ENCODE assay signal across 28 cellular contexts in the genomic region with DNA sequence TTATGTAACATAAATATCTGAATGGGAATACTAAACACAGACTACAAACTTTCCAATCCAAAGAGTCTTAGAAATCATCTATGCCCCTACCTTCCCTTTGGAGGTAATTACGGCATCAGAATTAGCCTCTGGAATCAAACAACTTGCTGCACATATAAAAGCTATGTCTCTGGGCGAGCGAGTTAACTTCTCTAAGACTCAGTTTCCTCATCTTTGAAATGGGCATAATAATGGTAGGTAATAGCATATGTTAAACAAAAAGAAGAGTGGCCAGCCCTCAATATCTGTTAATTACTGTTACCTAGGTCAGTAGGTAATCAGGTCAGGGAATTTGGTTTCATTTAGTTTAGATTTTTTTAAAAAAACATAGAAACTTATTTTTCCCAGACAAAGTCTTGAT.
"Had no signal": no experiment of that assay in that cellular context is flagged by ENCODE, and none has a peak within 500 bp of the region (broad histone marks: within the 10 kb centered on the region; RNA-seq: fewer than 3 reads in every experiment).

No MANE protein-coding gene starts in this region.

- DNase-seq: colonic mucosa; cortex of kidney; dermis blood vessel endothelial cell; dorsolateral prefrontal cortex; effector CD4-positive, alpha-beta T cell; effector CD8-positive, alpha-beta T cell; effector memory CD4-positive, alpha-beta T cell; effector memory CD8-positive, alpha-beta T cell; endodermal cell; erythroblast; esophagus squamous epithelium; foreskin fibroblast; foreskin keratinocyte; foreskin melanocyte; gastrocnemius medialis; glutamatergic neuron; head of caudate nucleus; heart left ventricle; heart right ventricle had no signal

- H3K9me3 ChIP-seq: colonic mucosa, esophagus muscularis mucosa, esophagus squamous epithelium, gastrocnemius medialis, gastroesophageal sphincter, heart left ventricle had no signal

- H3K27me3 ChIP-seq: colonic mucosa, esophagus muscularis mucosa, esophagus squamous epithelium, foreskin keratinocyte, gastrocnemius medialis, gastroesophageal sphincter, heart left ventricle, heart right ventricle had no signal

- ATAC-seq: effector memory CD8-positive, alpha-beta T cell; esophagus mucosa; foreskin keratinocyte; gastrocnemius medialis; gastroesophageal sphincter; heart left ventricle; heart right ventricle had no signal

- FAIRE-seq: colon, endometrium, endothelial cell of umbilical vein, frontal cortex had no signal

- H3K4me3 ChIP-seq: colonic mucosa, coronary artery, dorsolateral prefrontal cortex, esophagus muscularis mucosa, esophagus squamous epithelium, gastrocnemius medialis, gastroesophageal sphincter, heart left ventricle, heart right ventricle had no signal

- H3K36me3 ChIP-seq: colonic mucosa, esophagus muscularis mucosa, esophagus squamous epithelium, gastrocnemius medialis, gastroesophageal sphincter, heart left ventricle, heart right ventricle had no signal

- H3K4me1 ChIP-seq: colonic mucosa, esophagus muscularis mucosa, esophagus squamous epithelium, foreskin keratinocyte, gastrocnemius medialis, gastroesophageal sphincter, heart left ventricle, heart right ventricle had no signal

- H3K27ac ChIP-seq: colonic mucosa, coronary artery, dorsolateral prefrontal cortex, epithelial cell of prostate, esophagus muscularis mucosa, esophagus squamous epithelium, foreskin keratinocyte, gastrocnemius medialis, gastroesophageal sphincter, heart left ventricle, heart right ventricle had no signal
